In the genomic region with DNA sequence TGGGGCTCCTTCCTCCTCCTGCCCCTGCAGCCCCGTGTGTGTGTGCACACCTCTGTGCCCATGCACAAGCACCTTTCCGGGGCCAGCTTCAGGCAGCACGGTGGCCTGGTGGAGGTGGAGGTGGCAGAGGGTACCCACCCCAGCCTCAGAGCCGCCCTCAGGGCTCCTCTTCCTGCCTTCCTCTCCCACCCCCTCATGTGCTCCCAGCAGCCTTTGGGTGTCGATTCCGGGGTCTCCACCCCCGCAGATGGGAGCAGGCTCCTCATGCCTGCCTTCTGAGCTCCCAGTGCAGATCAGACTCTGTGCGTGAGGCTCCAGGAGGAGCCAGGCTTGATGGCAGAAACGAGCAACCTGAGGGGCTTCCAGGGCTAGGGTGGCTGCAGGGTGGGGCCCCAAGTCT, we compare ENCODE assay signal across 29 cellular contexts. TPM values are rescaled to one million over a fixed set of nuclear protein-coding genes. Genes with fewer than 3 reads are reported as not detected.
DNase-seq lines count a peak whose midpoint lies in the region; ATAC-seq, FAIRE-seq and TF ChIP-seq lines count a peak whose summit lies in the region.
"Had no signal": no experiment of that assay in that cellular context is flagged by ENCODE, and none has a peak within 500 bp of the region (broad histone marks: within the 10 kb centered on the region; RNA-seq: fewer than 3 reads in every experiment).

No MANE protein-coding gene starts in this region.

- no peak overlapping the region for H2AFZ ChIP-seq in astrocyte (ENCODE audit: low read depth, low read length)
- H2AFZ ChIP-seq: PC-9 had no signal

- no peaks in the 10 kb centered on the region for H3K9me3 Mint-ChIP-seq in astrocyte (ENCODE audit: unreplicated experiment)
- H3K9me3 Mint-ChIP-seq: activated CD4-positive, alpha-beta memory T cell treated with anti-CD3 and anti-CD28 coated beads, Interleukin-2, amount 10 ng/mL, durations not matched to agents 7 days and 5 days; activated naive CD4-positive, alpha-beta T cell treated with anti-CD3 and anti-CD28 coated beads for 36 hours; activated T-helper 1 cell treated with anti-CD3 and anti-CD28 coated beads, Interleukin-12 subunit alpha, Interleukin-12 subunit beta, Interleukin-2, Interleukin-4 antibody, amounts not matched to agents 30 ng/mL and 10 ng/mL and 1 ng/mL, durations not matched to agents 14 hours and 24 hours and 36 hours; CD4-positive, alpha-beta T cell; stimulated activated memory B cell treated with anti-CD40 and anti-IgM and Interleukin-4, amounts not matched to agents 10 μg/mL and 1 μg/mL and 100 μg/mL, for 72 hours; T-helper 2 cell treated with Interferon-gamma antibody and Interleukin-4, amounts not matched to agents 5 μg/mL and 100 μg/mL, for 36 hours; type B pancreatic cell had no signal

- peak overlapping the region in 8 of 11 experiments; percentile 22 to 76 (median 63); a peak in 14 of 22 replicates for H3K9ac ChIP-seq in BLaER1 treated with 17β-estradiol and CSF1 and Interleukin-3, amounts not matched to agents 10 nM and 100 nM
- H3K9ac ChIP-seq in astrocyte (ENCODE audit: low read length) (no peak overlapping the region), iPS-18a (ENCODE audit: low read length) (peak overlapping the region; percentile 7)

- DNase-seq in astrocyte (ENCODE audit: low read depth) = no peak
- peak in 34 of 56 donors; percentile 35 to 82 (median 55) for DNase-seq in nucleus accumbens (lab: John Stamatoyannopoulos, UW)
- no peak for DNase-seq in GDM1 (lab: John Stamatoyannopoulos, UW)
- no peak for DNase-seq in activated gamma-delta T cell treated with Interleukin-2 at 50 U/mL for 16 hours
- DNase-seq: activated CD4-positive, alpha-beta memory T cell treated with anti-CD3 and anti-CD28 coated beads, Interleukin-2, amount 10 ng/mL, durations not matched to agents 7 days and 5 days; activated CD8-positive, alpha-beta memory T cell treated with anti-CD3 and anti-CD28 coated beads, Interleukin-2, amount 50 U/mL, for 48 hours; activated naive CD4-positive, alpha-beta T cell treated with anti-CD3 and anti-CD28 coated beads for 36 hours; CD4-positive, alpha-beta T cell; GOT3; Karpas-422; left ventricle myocardium inferior; NCI-H1436; NCI-H2081 treated with DMSO at 0.1 percent for 48 hours; NCI-H2227 treated with DMSO at 0.1 percent for 48 hours; NCI-H526 treated with DMSO at 0.1 percent for 48 hours; NK-92 treated with Interleukin-12 subunit alpha and Interleukin-12 subunit beta, amount 100 ng/mL, for 24 hours; PC-9; SHP77 had no signal

- H3K36me3 ChIP-seq in BLaER1 treated with 17β-estradiol and CSF1 and Interleukin-3, amounts not matched to agents 10 nM and 100 nM = no peaks in the 10 kb centered on the region
- no peaks in the 10 kb centered on the region for H3K36me3 ChIP-seq in astrocyte (ENCODE audit: insufficient read depth, low read length)
- no peaks in the 10 kb centered on the region for H3K36me3 ChIP-seq in iPS-18a (ENCODE audit: control insufficient read depth, low read depth, low read length)
- H3K36me3 ChIP-seq: left ventricle myocardium inferior had no signal

- H3K79me2 ChIP-seq in astrocyte (ENCODE audit: insufficient read depth, low read length) = no peaks in the 10 kb centered on the region

- FAIRE-seq in astrocyte (lab: Jason Lieb, UNC) = no peak
- FAIRE-seq: A204.1 had no signal

- H3K4me1 ChIP-seq in BLaER1 treated with 17β-estradiol and CSF1 and Interleukin-3, amounts not matched to agents 10 nM and 100 nM = peaks cover 63 to 98% (median 97%) of the 10 kb centered on the region in 10 experiments
- H3K4me1 ChIP-seq in astrocyte (ENCODE audit: insufficient read depth, low read length) (peaks cover 45% of the 10 kb centered on the region), iPS-18a (ENCODE audit: control insufficient read depth, low read depth, low read length) (peaks cover 14% of the 10 kb centered on the region)
- H3K4me1 ChIP-seq: left ventricle myocardium inferior had no signal

- no peak overlapping the region for H3K27ac Mint-ChIP-seq in astrocyte (ENCODE audit: unreplicated experiment)
- H3K27ac Mint-ChIP-seq: activated CD4-positive, alpha-beta memory T cell treated with anti-CD3 and anti-CD28 coated beads, Interleukin-2, amount 10 ng/mL, durations not matched to agents 7 days and 5 days; activated naive CD4-positive, alpha-beta T cell treated with anti-CD3 and anti-CD28 coated beads for 36 hours; activated T-helper 1 cell treated with anti-CD3 and anti-CD28 coated beads, Interleukin-12 subunit alpha, Interleukin-12 subunit beta, Interleukin-2, Interleukin-4 antibody, amounts not matched to agents 30 ng/mL and 10 ng/mL and 1 ng/mL, durations not matched to agents 14 hours and 24 hours and 36 hours; CD4-positive, alpha-beta T cell; stimulated activated memory B cell treated with anti-CD40 and anti-IgM and Interleukin-4, amounts not matched to agents 10 μg/mL and 1 μg/mL and 100 μg/mL, for 72 hours; T-helper 2 cell treated with Interferon-gamma antibody and Interleukin-4, amounts not matched to agents 5 μg/mL and 100 μg/mL, for 36 hours; type B pancreatic cell had no signal

- H3K4me2 ChIP-seq in BLaER1 treated with 17β-estradiol and CSF1 and Interleukin-3, amounts not matched to agents 10 nM and 100 nM = peak overlapping the region; percentile 71 to 99 (median 92)
- H3K4me2 ChIP-seq in astrocyte (ENCODE audit: low read length) = peak overlapping the region; percentile 38
- H3K4me2 ChIP-seq: PC-9 had no signal

- peaks cover 7% of the 10 kb centered on the region for H3K27me3 Mint-ChIP-seq in astrocyte (ENCODE audit: low read depth, unreplicated experiment)

- H3K4me3 Mint-ChIP-seq in astrocyte (ENCODE audit: unreplicated experiment) = no peak overlapping the region
- H3K4me3 Mint-ChIP-seq: activated CD4-positive, alpha-beta memory T cell treated with anti-CD3 and anti-CD28 coated beads, Interleukin-2, amount 10 ng/mL, durations not matched to agents 7 days and 5 days; activated naive CD4-positive, alpha-beta T cell treated with anti-CD3 and anti-CD28 coated beads for 36 hours; activated T-helper 1 cell treated with anti-CD3 and anti-CD28 coated beads, Interleukin-12 subunit alpha, Interleukin-12 subunit beta, Interleukin-2, Interleukin-4 antibody, amounts not matched to agents 30 ng/mL and 10 ng/mL and 1 ng/mL, durations not matched to agents 14 hours and 24 hours and 36 hours; CD4-positive, alpha-beta T cell; stimulated activated memory B cell treated with anti-CD40 and anti-IgM and Interleukin-4, amounts not matched to agents 10 μg/mL and 1 μg/mL and 100 μg/mL, for 72 hours; T-helper 2 cell treated with Interferon-gamma antibody and Interleukin-4, amounts not matched to agents 5 μg/mL and 100 μg/mL, for 36 hours; type B pancreatic cell had no signal

- peaks cover 10% of the 10 kb centered on the region for H3K4me1 Mint-ChIP-seq in astrocyte (ENCODE audit: low read depth, unreplicated experiment)
- H3K4me1 Mint-ChIP-seq: activated CD4-positive, alpha-beta memory T cell treated with anti-CD3 and anti-CD28 coated beads, Interleukin-2, amount 10 ng/mL, durations not matched to agents 7 days and 5 days had no signal

- H3K36me3 Mint-ChIP-seq in astrocyte (ENCODE audit: low read depth, unreplicated experiment) = no peaks in the 10 kb centered on the region
- H3K36me3 Mint-ChIP-seq: stimulated activated memory B cell treated with anti-CD40 and anti-IgM and Interleukin-4, amounts not matched to agents 10 μg/mL and 1 μg/mL and 100 μg/mL, for 72 hours; type B pancreatic cell had no signal

- peak overlapping the region in 7 of 10 experiments; percentile 30 to 53 (median 42); a peak in 12 of 20 replicates for H3K4me3 ChIP-seq in BLaER1 treated with 17β-estradiol and CSF1 and Interleukin-3, amounts not matched to agents 10 nM and 100 nM
- no peak overlapping the region for H3K4me3 ChIP-seq in astrocyte (ENCODE audit: insufficient read depth, low read depth, low read length)
- no peak overlapping the region for H3K4me3 ChIP-seq in iPS-18a (ENCODE audit: low read length)
- H3K4me3 ChIP-seq: left ventricle myocardium inferior, PC-9, skin epidermis had no signal

- no peak for ATAC-seq in HG02763 (IDR thresholded peaks at IDR 0.05; ENCODE audit: unreplicated experiment)
- ATAC-seq in GM21619 (IDR thresholded peaks at IDR 0.05; ENCODE audit: unreplicated experiment) = no peak
- ATAC-seq: stimulated activated memory B cell treated with anti-CD40 and anti-IgM and Interleukin-4, amounts not matched to agents 10 μg/mL and 1 μg/mL and 100 μg/mL, for 72 hours had no signal

- H3K27ac ChIP-seq in BLaER1 treated with 17β-estradiol and CSF1 and Interleukin-3, amounts not matched to agents 10 nM and 100 nM = peak overlapping the region in 7 of 11 experiments; percentile 48 to 79 (median 74); a peak in 14 of 22 replicates
- H3K27ac ChIP-seq in astrocyte (ENCODE audit: low read depth, low read length) (no peak overlapping the region), iPS-18a (ENCODE audit: low read length) (no peak overlapping the region)
- H3K27ac ChIP-seq: HL-60, left ventricle myocardium inferior, PC-9, skin epidermis had no signal

- H4K20me1 ChIP-seq in BLaER1 treated with 17β-estradiol and CSF1 and Interleukin-3, amounts not matched to agents 10 nM and 100 nM = peaks cover 0 to 68% (median 17%) of the 10 kb centered on the region in 11 experiments; a peak in 12 of 22 replicates
- no peaks in the 10 kb centered on the region for H4K20me1 ChIP-seq in astrocyte (ENCODE audit: insufficient read depth, low read length)

- TF ChIP-seq CTCF in astrocyte (IDR thresholded peaks at IDR 0.05; ENCODE audit: insufficient read depth, low read depth, low read length) = no peak

- peaks cover 35 to 68% (median 44%) of the 10 kb centered on the region in 11 experiments for H3K27me3 ChIP-seq in BLaER1 treated with 17β-estradiol and CSF1 and Interleukin-3, amounts not matched to agents 10 nM and 100 nM
- peaks cover 3% of the 10 kb centered on the region for H3K27me3 ChIP-seq in astrocyte (ENCODE audit: insufficient read depth, low read length)
- H3K27me3 ChIP-seq in iPS-18a (ENCODE audit: control insufficient read depth, insufficient read depth, low read length) = peaks cover 32% of the 10 kb centered on the region

- no peaks in the 10 kb centered on the region for H3K9me3 ChIP-seq in BLaER1 treated with 17β-estradiol and CSF1 and Interleukin-3, amounts not matched to agents 10 nM and 100 nM (replicated peaks in 1 of 11)
- H3K9me3 ChIP-seq in astrocyte (ENCODE audit: insufficient read depth, low read depth, low read length) = no peaks in the 10 kb centered on the region
- no peaks in the 10 kb centered on the region for H3K9me3 ChIP-seq in iPS-18a (ENCODE audit: control insufficient read depth, low read depth, low read length)
- H3K9me3 ChIP-seq: left ventricle myocardium inferior had no signal

RNA-seq across cellular contexts. Expression of gene PLCH2, which starts 29.2 kb away (rescaled TPM):
- total RNA-seq in astrocyte = 2.0 and 2.2 TPM in 2 replicates

RNA-seq across cellular contexts. Expression of gene PEX10, which starts 34.5 kb away (rescaled TPM):
- 16.6 and 18.6 TPM in 2 replicates for total RNA-seq in astrocyte

RNA-seq across cellular contexts. Expression of gene RER1, which starts 55.2 kb away (rescaled TPM):
- 197 and 211 TPM in 2 replicates for total RNA-seq in astrocyte

RNA-seq across cellular contexts. Expression of gene MORN1, which starts 55.5 kb away (rescaled TPM):
- total RNA-seq in astrocyte = 9.2 and 11.7 TPM in 2 replicates

Comparison
In these comparisons a context has a peak if more than half of its experiments do, and no peak if none do; other contexts are left out.
1. H3K27ac ChIP-seq: peak in BLaER1 treated with 17β-estradiol and CSF1 and Interleukin-3, amounts not matched to agents 10 nM and 100 nM (7 of 11); none in astrocyte (single experiment) and iPS-18a (single experiment).
2. H3K4me3 ChIP-seq: peak in BLaER1 treated with 17β-estradiol and CSF1 and Interleukin-3, amounts not matched to agents 10 nM and 100 nM (7 of 10); none in astrocyte (single experiment) and iPS-18a (single experiment).
3. DNase-seq: peak in nucleus accumbens (34 of 56); none in astrocyte (single experiment), GDM1 (single experiment) and activated gamma-delta T cell treated with Interleukin-2 at 50 U/mL for 16 hours (single experiment).